13 cellular contexts compared by ENCODE assay signal in genomic region chr6:150640556-150641206, GRCh38. TPM values are rescaled to one million over a fixed set of nuclear protein-coding genes. Genes with fewer than 3 reads are reported as not detected.
DNase-seq lines count a peak whose midpoint lies in the region; ATAC-seq and TF ChIP-seq lines count a peak whose summit lies in the region.
"Had no signal": no experiment of that assay in that cellular context is flagged by ENCODE, and none has a peak within 500 bp of the region (broad histone marks: within the 10 kb centered on the region; RNA-seq: fewer than 3 reads in every experiment).

No MANE protein-coding gene starts in this region.

- intact Hi-C loops in lower lobe of right lung (cut with DNase I) (no loop called here), breast epithelium (cut with DNase I; ENCODE audit: low total_unique reads) (no loop called here)

- TF ChIP-seq POLR2A in breast epithelium (IDR thresholded peaks at IDR 0.05) = no peak

- H3K27me3 ChIP-seq in lower lobe of right lung (ENCODE audit: low read depth) = no peaks in the 10 kb centered on the region
- H3K27me3 ChIP-seq in breast epithelium = no peaks in the 10 kb centered on the region
- H3K27me3 ChIP-seq: colonic mucosa, testis had no signal

- H3K27ac ChIP-seq in lower lobe of right lung (no peak overlapping the region), breast epithelium (no peak overlapping the region)

- TF ChIP-seq CTCF in lower lobe of right lung (IDR thresholded peaks at IDR 0.05) (no peak), breast epithelium (IDR thresholded peaks at IDR 0.05) (no peak)

- H3K4me3 ChIP-seq in lower lobe of right lung = peak overlapping the region; percentile 15
- no peak overlapping the region for H3K4me3 ChIP-seq in breast epithelium
- H3K4me3 ChIP-seq: colonic mucosa, testis had no signal

- H3K9me3 ChIP-seq in lower lobe of right lung = no peaks in the 10 kb centered on the region
- H3K9me3 ChIP-seq in breast epithelium = no peaks in the 10 kb centered on the region
- H3K9me3 ChIP-seq: colonic mucosa, testis had no signal

- peaks cover 19% of the 10 kb centered on the region for H3K4me1 ChIP-seq in lower lobe of right lung
- H3K4me1 ChIP-seq in breast epithelium = no peaks in the 10 kb centered on the region
- H3K4me1 ChIP-seq: testis had no signal

- peak; percentile 44 for ATAC-seq in GM21447 (IDR thresholded peaks at IDR 0.05; ENCODE audit: unreplicated experiment)
- peak in 1 of 2 donors; percentile 10 for ATAC-seq in lower lobe of right lung
- ATAC-seq: activated naive CD4-positive, alpha-beta T cell treated with anti-CD3 and anti-CD28 coated beads, Interleukin-2, amount 50 U/mL, for 72 hours had no signal

- H3K36me3 ChIP-seq in lower lobe of right lung = no peaks in the 10 kb centered on the region
- H3K36me3 ChIP-seq in breast epithelium = no peaks in the 10 kb centered on the region
- H3K36me3 ChIP-seq: colonic mucosa had no signal

- DNase-seq in CMK (ENCODE audit: low read depth) (peak; percentile 57), OCI-M1 (lab: John Stamatoyannopoulos, UW) (peak; percentile 54), lower lobe of right lung (no peak), breast epithelium (ENCODE audit: low spot score in 2 of 2) (no peak), NCI-H1105 treated with DMSO at 0.1 percent for 48 hours (lab: John Stamatoyannopoulos, UW) (no peak), NCI-H128 (lab: John Stamatoyannopoulos, UW; ENCODE audit: unreplicated experiment) (no peak), T-helper 2 cell (no peak)
- DNase-seq: colonic mucosa, NCI-H146, NCI-H82, testis had no signal

RNA-seq across cellular contexts. Expression of gene PLEKHG1, which starts 41.0 kb away (rescaled TPM):
- total RNA-seq in lower lobe of right lung = 20.4 TPM
- total RNA-seq in breast epithelium = 10 to 100 TPM; 26.4 to 77.0 (median 40.2) TPM

Comparison
In these comparisons a context has a peak if more than half of its experiments do, and no peak if none do; other contexts are left out.
1. DNase-seq: peak in CMK (single experiment) and OCI-M1 (single experiment); none in lower lobe of right lung (single experiment), breast epithelium (0 of 2), NCI-H1105 treated with DMSO at 0.1 percent for 48 hours (single experiment), NCI-H128 (single experiment) and T-helper 2 cell (0 of 5).